ENCODE assay signal across 10 cellular contexts in the genomic region with DNA sequence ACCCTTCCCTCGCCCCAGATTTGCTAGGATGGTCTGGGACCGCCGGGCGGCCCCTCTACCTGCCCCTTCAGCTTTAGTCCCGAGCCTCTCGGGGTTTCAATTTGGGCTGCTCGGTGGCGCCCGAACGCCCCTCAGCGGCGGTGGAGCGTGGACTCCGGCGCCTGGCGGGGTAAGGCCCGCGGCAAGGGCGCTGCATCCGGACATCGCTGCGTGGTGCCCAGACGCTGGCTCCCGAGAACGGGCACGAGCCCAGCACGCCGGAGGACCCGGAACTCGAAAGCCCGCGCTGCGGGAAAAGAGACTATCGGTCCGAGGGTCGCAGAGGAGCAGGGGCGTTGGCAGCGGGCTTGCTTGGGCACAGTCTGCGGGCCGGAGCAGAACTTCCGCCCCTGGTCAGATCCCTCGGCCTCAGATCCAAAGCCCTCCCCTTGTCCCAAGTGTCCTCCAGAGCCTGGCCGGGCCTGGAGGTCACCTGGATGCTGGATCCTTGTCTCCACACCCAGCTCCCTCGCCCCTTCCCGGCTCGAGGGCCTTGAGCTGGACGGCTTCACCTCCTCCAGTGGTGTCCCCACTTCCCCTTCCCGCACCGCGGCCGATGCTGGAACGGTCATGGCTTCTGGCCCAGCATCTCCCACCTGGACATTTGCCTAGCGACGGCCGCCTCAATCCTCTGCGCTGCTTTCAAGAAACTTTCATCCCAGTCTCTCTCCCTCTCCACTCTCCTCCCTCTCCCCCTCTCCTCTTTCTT. TPM values are rescaled to one million over a fixed set of nuclear protein-coding genes. Genes with fewer than 3 reads are reported as not detected.
DNase-seq lines count a peak whose midpoint lies in the region; ATAC-seq and TF ChIP-seq lines count a peak whose summit lies in the region.
"Had no signal": no experiment of that assay in that cellular context is flagged by ENCODE, and none has a peak within 500 bp of the region (broad histone marks: within the 10 kb centered on the region; RNA-seq: fewer than 3 reads in every experiment).

No MANE protein-coding gene starts in this region.

- H3K14ac ChIP-seq in IMR-90 (replicated peaks; ENCODE audit: low read depth, low read length) = no peak overlapping the region

- TF ChIP-seq CTCF in IMR-90 (conservative IDR thresholded peaks at IDR 0.05; ENCODE audit: low read depth, low read length) = no peak
- no peak for TF ChIP-seq CTCF in colonic mucosa (IDR thresholded peaks at IDR 0.05)

- 0 out of 2 replicates have a peak, but pooled peaks cover 9% of the 10 kb centered on the region for H4K20me1 ChIP-seq in IMR-90 (ENCODE audit: insufficient read depth, low read length)

- H3K9ac ChIP-seq in IMR-90 (ENCODE audit: low read depth, low read length) (no peak overlapping the region), colonic mucosa (ENCODE audit: low read depth in 2 of 2, low read length in 2 of 2) (no peak overlapping the region)

- H3K9me3 Mint-ChIP-seq in naive thymus-derived CD4-positive, alpha-beta T cell = peaks cover 0 to 11% (median 0%) of the 10 kb centered on the region in 11 donors

- 61% methylated on average over 39 of the region's 56 CpGs; no CpG with 5 or more reads in 1 of the 2 experiments for WGBS in IMR-90 (ENCODE audit: extremely low coverage in 2 of 2, insufficient read length in 1 of 2), 2 experiments

- no peak overlapping the region for H3K4me2 ChIP-seq in IMR-90 (ENCODE audit: low read depth, low read length)

- H3K4me3 Mint-ChIP-seq in naive thymus-derived CD4-positive, alpha-beta T cell = peak overlapping the region; percentile 18 to 82 (median 62)

- H3K4me1 ChIP-seq in IMR-90 (ENCODE audit: control insufficient read depth, insufficient read depth, low read length) (peaks cover 5% of the 10 kb centered on the region), colonic mucosa (peaks cover 28% of the 10 kb centered on the region)
- H3K4me1 ChIP-seq in naive thymus-derived CD4-positive, alpha-beta T cell (ENCODE audit: control insufficient read depth in 2 of 2, insufficient read depth in 2 of 2, low read length in 2 of 2) = peaks cover 23 to 26% of the 10 kb centered on the region in 2 donors

- no peak for TF ChIP-seq POLR2A in IMR-90 (IDR thresholded peaks at IDR 0.05; ENCODE audit: low read depth, low read length)

- TF ChIP-seq RAD21 in IMR-90 (IDR thresholded peaks at IDR 0.05; ENCODE audit: low read length) = no peak

- H2BK15ac ChIP-seq in IMR-90 (ENCODE audit: low read depth, low read length) = no peak overlapping the region

- H3K23ac ChIP-seq in IMR-90 (ENCODE audit: low read depth, low read length) = no peak overlapping the region

- no peak overlapping the region for H4K5ac ChIP-seq in IMR-90 (ENCODE audit: low read depth, low read length)

- no peak overlapping the region for H3K4ac ChIP-seq in IMR-90 (ENCODE audit: low read depth, low read length)

- H3K18ac ChIP-seq in IMR-90 (ENCODE audit: low read depth, low read length) = no peak overlapping the region

- H2BK120ac ChIP-seq in IMR-90 (ENCODE audit: low read depth, low read length) = no peak overlapping the region

- H4K8ac ChIP-seq in IMR-90 (ENCODE audit: low read depth in 2 of 2, low read length in 2 of 2) = no peak overlapping the region

- BruUV-seq in IMR-90 (replicated peaks; lab: Mats Ljungman, UMichigan) = no TSS peak

- H3K56ac ChIP-seq in IMR-90 (ENCODE audit: extremely low read depth, insufficient read depth, low read length) = no peak overlapping the region

- CTCF ChIA-PET in IMR-90 (lab: Yijun Ruan, JAX) = no interaction called here
- CTCF ChIA-PET in naive thymus-derived CD4-positive, alpha-beta T cell (lab: Charles Lee) = no interaction called here

- no peak overlapping the region for H3K27ac ChIP-seq in IMR-90 (ENCODE audit: insufficient read depth, low read length)
- no peak overlapping the region for H3K27ac ChIP-seq in colonic mucosa
- no peak overlapping the region for H3K27ac ChIP-seq in naive thymus-derived CD4-positive, alpha-beta T cell (ENCODE audit: low read depth, low read length)

- no peak overlapping the region for H2AK5ac ChIP-seq in IMR-90 (ENCODE audit: low read depth, low read length)

- H3K36me3 ChIP-seq in IMR-90 (ENCODE audit: control insufficient read depth, insufficient read depth, low read length) (peaks cover 6% of the 10 kb centered on the region), colonic mucosa (no peaks in the 10 kb centered on the region)
- H3K36me3 ChIP-seq in naive thymus-derived CD4-positive, alpha-beta T cell (ENCODE audit: control insufficient read depth in 2 of 3, insufficient read depth in 3 of 3, low read length in 3 of 3) = no peaks in the 10 kb centered on the region

- peaks cover 26 to 62% (median 48%) of the 10 kb centered on the region in 7 donors for H3K4me1 Mint-ChIP-seq in naive thymus-derived CD4-positive, alpha-beta T cell

- H4K91ac ChIP-seq in IMR-90 (ENCODE audit: insufficient read depth, low read depth, low read length) = no peak overlapping the region

- H3K36me3 Mint-ChIP-seq in naive thymus-derived CD4-positive, alpha-beta T cell = peaks cover 3 to 36% (median 32%) of the 10 kb centered on the region in 5 donors

- H2AK9ac ChIP-seq in IMR-90 (replicated peaks; ENCODE audit: low read depth, low read length, poor library complexity) = peak overlapping the region; percentile 26

- H2AFZ ChIP-seq in IMR-90 (replicated peaks; ENCODE audit: low read length, poor library complexity) = peak overlapping the region; percentile 19

- H3K9me3 ChIP-seq in IMR-90 (ENCODE audit: control insufficient read depth, insufficient read depth, low read length) = peaks cover 24% of the 10 kb centered on the region
- no peaks in the 10 kb centered on the region for H3K9me3 ChIP-seq in colonic mucosa
- no peaks in the 10 kb centered on the region for H3K9me3 ChIP-seq in naive thymus-derived CD4-positive, alpha-beta T cell (ENCODE audit: control insufficient read depth in 2 of 3, low read length in 3 of 3)

- DNase-seq in D341Med (ENCODE audit: low spot score) (peak; percentile 49), IMR-90 (no peak), colonic mucosa (peak; percentile 19), HuH-7.5 (ENCODE audit: low spot score) (no peak), globus pallidus (ENCODE audit: low spot score) (no peak), NCI-H2196 (lab: John Stamatoyannopoulos, UW; ENCODE audit: unreplicated experiment) (no peak)
- peak in 1 of 9 donors; percentile 39 for DNase-seq in naive thymus-derived CD4-positive, alpha-beta T cell
- DNase-seq: stimulated activated naive CD4-positive, alpha-beta T cell treated with Interleukin-2 at 50 U/mL for 16 hours had no signal

- intact Hi-C loops in IMR-90 (cut with micrococcal nuclease) (no loop called here), colonic mucosa (cut with DNase I) (no loop called here)
- intact Hi-C loops in naive thymus-derived CD4-positive, alpha-beta T cell (cut with micrococcal nuclease) = loop anchor here in 1 of 2 donors (1.0 kb wide), 1 partner anchor 12 kb away; no protein-coding TSS in a partner anchor

- in situ Hi-C loops in IMR-90 (cut with MboI; ENCODE audit: low sequenced_read_pairs) = loop anchor here (25.0 kb wide), 1 partner anchor 585 kb away; no protein-coding TSS in a partner anchor

- peaks cover 49% of the 10 kb centered on the region for H3K27me3 ChIP-seq in IMR-90 (ENCODE audit: control insufficient read depth, insufficient read depth, low read length)
- H3K27me3 ChIP-seq in colonic mucosa = peaks cover 57% of the 10 kb centered on the region
- peaks cover 5 to 8% of the 10 kb centered on the region in 2 donors for H3K27me3 ChIP-seq in naive thymus-derived CD4-positive, alpha-beta T cell (ENCODE audit: control insufficient read depth in 2 of 2, insufficient read depth in 2 of 2, low read length in 2 of 2)

- no peaks in the 10 kb centered on the region for H3K79me1 ChIP-seq in IMR-90 (ENCODE audit: low read depth in 1 of 2, low read length in 2 of 2)

- no peak overlapping the region for H2BK5ac ChIP-seq in IMR-90 (ENCODE audit: low read depth, low read length, poor library complexity, severe bottlenecking)

- H3K4me3 ChIP-seq in IMR-90 (ENCODE audit: insufficient read depth, low read depth, low read length) (no peak overlapping the region), colonic mucosa (peak overlapping the region; percentile 3)
- no peak overlapping the region for H3K4me3 ChIP-seq in naive thymus-derived CD4-positive, alpha-beta T cell (ENCODE audit: low read length)

- POLR2A ChIA-PET in IMR-90 (lab: Charles Lee; ENCODE audit: unreplicated experiment) = no interaction called here
- POLR2A ChIA-PET in naive thymus-derived CD4-positive, alpha-beta T cell (lab: Charles Lee) = no interaction called here

- peak overlapping the region in 1 of 9 donors; percentile 34 for H3K27ac Mint-ChIP-seq in naive thymus-derived CD4-positive, alpha-beta T cell

- dilution Hi-C loops in IMR-90 (cut with HindIII; ENCODE audit: low sequenced_read_pairs, unreplicated experiment) = no loop called here

- no peaks in the 10 kb centered on the region for H3K9me1 ChIP-seq in IMR-90 (ENCODE audit: insufficient read depth, low read length)

- ATAC-seq in IMR-90 (ENCODE audit: low read depth) = no peak
- peak; percentile 24 for ATAC-seq in naive thymus-derived CD4-positive, alpha-beta T cell
- ATAC-seq in HG02970 (IDR thresholded peaks at IDR 0.05; ENCODE audit: low FRiP score, unreplicated experiment) = no peak

- H2BK20ac ChIP-seq in IMR-90 (ENCODE audit: low read depth, low read length) = no peak overlapping the region

- H3K27me3 Mint-ChIP-seq in naive thymus-derived CD4-positive, alpha-beta T cell = peaks cover 62 to 80% (median 69%) of the 10 kb centered on the region in 5 donors

TF ChIP-seq in IMR-90, 13 proteins besides CTCF, POLR2A, EP300 and RAD21:
- TF ChIP-seq MAFK (IDR thresholded peaks at IDR 0.05; ENCODE audit: low read depth, low read length) = no peak

RNA-seq across cellular contexts. Expression of a gene that starts 2.9 kb away (rescaled TPM):
- total RNA-seq in IMR-90 (2012; rRNA removed) (not detected in 2 replicates), colonic mucosa (not detected)
- 0.03 TPM in 1 of 2 replicates, not detected in the other for polyA plus RNA-seq in IMR-90 (2012; rRNA removed)
- 0.02 TPM in 1 of 2 replicates, not detected in the other for polyA plus RNA-seq in IMR-90 (2012; cell fraction: cytosol; rRNA removed)
- 0.18 and 0.48 TPM in 2 replicates for polyA plus RNA-seq in IMR-90 (2012; cell fraction: nucleus; rRNA removed; ENCODE audit: low replicate concordance)
- not detected for total RNA-seq in naive thymus-derived CD4-positive, alpha-beta T cell
- not detected for polyA plus RNA-seq in naive thymus-derived CD4-positive, alpha-beta T cell
- total RNA-seq: lung microvascular endothelial cell had no signal

Comparison
In these comparisons a context has a peak if more than half of its experiments do, and no peak if none do; other contexts are left out.
1. DNase-seq: peak in D341Med (single experiment) and colonic mucosa (single experiment); none in IMR-90 (single experiment), HuH-7.5 (single experiment), globus pallidus (single experiment) and NCI-H2196 (single experiment).